In genomic region chr16:49809561-49809960, GRCh38 we compare ENCODE assay signal across 1 cellular context.
TF ChIP-seq lines count a peak whose summit lies in the region.

No MANE protein-coding gene starts in this region.

TF ChIP-seq in H1, 55 proteins besides CTCF, POLR2A, EP300 and RAD21:
- TF ChIP-seq JUND (IDR thresholded peaks at IDR 0.05; ENCODE audit: low read length), result no peak
- no peak for TF ChIP-seq BACH1 (IDR thresholded peaks at IDR 0.05; ENCODE audit: low read length)
- TF ChIP-seq SRF (IDR thresholded peaks at IDR 0.05; ENCODE audit: low read depth, low read length), result no peak
- no peak for TF ChIP-seq GTF2F1 (IDR thresholded peaks at IDR 0.05; ENCODE audit: borderline replicate concordance, low read depth, low read length)
- TF ChIP-seq HDAC2 (IDR thresholded peaks at IDR 0.05; ENCODE audit: borderline replicate concordance in 1 of 2, low read depth in 2 of 2, low read length in 2 of 2), result no peak
- TF ChIP-seq SP2 (IDR thresholded peaks at IDR 0.05; ENCODE audit: low read length), result no peak
- no peak for TF ChIP-seq BCL11A (IDR thresholded peaks at IDR 0.05; ENCODE audit: low read depth in 2 of 2, low read length in 2 of 2)
- no peak for TF ChIP-seq ASH2L (IDR thresholded peaks at IDR 0.05; ENCODE audit: low read length)
- TF ChIP-seq RXRA (IDR thresholded peaks at IDR 0.05; ENCODE audit: insufficient read depth, low read depth, low read length), result no peak
- TF ChIP-seq TCF12 (IDR thresholded peaks at IDR 0.05; ENCODE audit: low read depth, low read length), result no peak
- no peak for TF ChIP-seq CHD2 (IDR thresholded peaks at IDR 0.05; ENCODE audit: low read length)
- TF ChIP-seq RBBP5 (IDR thresholded peaks at IDR 0.05; ENCODE audit: borderline replicate concordance, low read depth, low read length), result no peak
- TF ChIP-seq FOSL1 (IDR thresholded peaks at IDR 0.05; ENCODE audit: insufficient read depth, low read depth, low read length), result no peak
- no peak for TF ChIP-seq SUZ12 (IDR thresholded peaks at IDR 0.05; ENCODE audit: low read length)
- no peak for TF ChIP-seq MAFK (IDR thresholded peaks at IDR 0.05; ENCODE audit: low read depth, low read length)
- TF ChIP-seq ATF3 (IDR thresholded peaks at IDR 0.05; ENCODE audit: insufficient read depth, low read depth, low read length), result no peak
- no peak for TF ChIP-seq CEBPB (IDR thresholded peaks at IDR 0.05; ENCODE audit: low read depth, low read length)
- TF ChIP-seq CTBP2 (IDR thresholded peaks at IDR 0.05; ENCODE audit: borderline replicate concordance, insufficient read depth, insufficient read length, low read length), result no peak
- no peak for TF ChIP-seq SAP30 (IDR thresholded peaks at IDR 0.05; ENCODE audit: insufficient read depth, insufficient replicate concordance, low read length)
- no peak for TF ChIP-seq PHF8 (conservative IDR thresholded peaks at IDR 0.05; ENCODE audit: low read depth, low read length)
